ENCODE assay signal across 13 cellular contexts in the genomic region with DNA sequence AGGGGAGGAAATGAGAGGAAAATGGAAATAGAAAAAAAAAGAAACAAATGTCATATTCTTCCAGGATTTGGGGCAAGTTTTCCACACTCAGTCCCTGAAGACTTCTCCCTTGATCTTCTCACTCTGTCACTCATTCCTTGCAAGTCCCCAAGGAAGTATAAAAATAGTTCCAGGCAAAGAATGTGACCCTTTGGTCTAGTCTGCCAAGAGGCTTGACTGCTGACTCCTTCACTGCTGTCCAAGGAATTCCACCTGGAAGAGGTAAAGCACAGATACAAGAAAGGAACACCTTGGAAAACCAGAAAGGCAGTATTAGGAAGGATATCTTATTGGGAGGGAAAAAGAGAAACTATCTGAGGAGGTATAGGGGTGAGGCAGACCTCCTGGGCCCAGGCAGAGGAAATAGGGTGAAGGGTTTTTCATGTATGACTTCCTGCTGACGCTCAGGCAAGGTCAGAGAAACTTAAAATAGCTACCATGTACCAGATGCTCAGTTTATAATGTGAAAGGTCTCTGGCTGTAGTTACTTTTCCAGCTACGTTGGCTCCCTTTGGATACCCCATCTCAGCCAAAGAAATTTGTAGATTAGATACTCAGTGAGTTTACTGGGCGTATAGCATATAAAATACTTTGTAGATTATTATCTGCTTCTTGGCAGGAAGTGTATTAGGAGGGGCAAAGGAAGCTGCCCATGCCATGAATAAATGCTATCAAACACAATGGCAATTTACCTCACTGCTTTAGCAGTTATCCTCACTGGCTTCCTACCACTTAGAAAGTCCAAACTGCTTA. TPM values are rescaled to one million over a fixed set of nuclear protein-coding genes. Genes with fewer than 3 reads are reported as not detected.
DNase-seq lines count a peak whose midpoint lies in the region; ATAC-seq and TF ChIP-seq lines count a peak whose summit lies in the region.
"Had no signal": no experiment of that assay in that cellular context is flagged by ENCODE, and none has a peak within 500 bp of the region (broad histone marks: within the 10 kb centered on the region; RNA-seq: fewer than 3 reads in every experiment).

No MANE protein-coding gene starts in this region.

- H3K79me2 ChIP-seq in Loucy (ENCODE audit: insufficient read depth, low read length) (no peaks in the 10 kb centered on the region), GM23248 (ENCODE audit: insufficient read depth) (no peaks in the 10 kb centered on the region)

- H3K27ac Mint-ChIP-seq in Calu3 (ENCODE audit: unreplicated experiment) = peak overlapping the region; percentile 3
- H3K27ac Mint-ChIP-seq in natural killer cell treated with Interleukin-12 subunit alpha and Interleukin-12 subunit beta and Interleukin-15 and Interleukin-18, amount 100 ng/mL, for 72 hours = peak overlapping the region; percentile 14 to 32
- H3K27ac Mint-ChIP-seq: nephron progenitor cell; T-helper 1 cell treated with Interleukin-12 subunit alpha and Interleukin-12 subunit beta and Interleukin-4 antibody, amounts not matched to agents 30 μg/mL and 1 μg/mL, for 36 hours had no signal

- CTCF ChIA-PET in Calu3 (lab: Charles Lee) = no interaction called here

- H3F3A ChIP-seq in Loucy (ENCODE audit: low read depth) = no peaks in the 10 kb centered on the region
- H3F3A ChIP-seq in GM23248 (ENCODE audit: insufficient read depth) = no peaks in the 10 kb centered on the region

- TF ChIP-seq CTCF in Calu3 (IDR thresholded peaks at IDR 0.05; ENCODE audit: unreplicated experiment) (no peak), Loucy (conservative IDR thresholded peaks at IDR 0.05; ENCODE audit: low read length) (no peak)

- H3K4me3 ChIP-seq in Loucy (ENCODE audit: low read length, poor library complexity, severe bottlenecking) (peak overlapping the region; percentile 62), GM23248 (no peak overlapping the region)
- H3K4me3 ChIP-seq: testis had no signal

- H3K4me2 ChIP-seq in Loucy (ENCODE audit: low read depth, low read length, poor library complexity, severe bottlenecking) (peak overlapping the region; percentile 81), GM23248 (ENCODE audit: unreplicated experiment) (no peak overlapping the region)

- DNase-seq in Calu3 = no peak
- DNase-seq in dermis blood vessel endothelial cell = peak; percentile 39
- DNase-seq in natural killer cell treated with Interleukin-12 subunit alpha and Interleukin-12 subunit beta and Interleukin-15 and Interleukin-18, amount 100 ng/mL, for 72 hours (ENCODE audit: low spot score) = no peak
- no peak for DNase-seq in GM23248
- no peak for DNase-seq in anterior cingulate cortex (lab: John Stamatoyannopoulos, UW)
- no peak for DNase-seq in NCI-H2196 treated with DMSO at 0.1 percent for 48 hours (lab: John Stamatoyannopoulos, UW; ENCODE audit: unreplicated experiment)
- no peak for DNase-seq in NCI-H524 (lab: John Stamatoyannopoulos, UW)
- DNase-seq: activated effector memory CD4-positive, alpha-beta T cell treated with Interleukin-2 at 50 U/mL for 16 hours; NCI-H1092 treated with DMSO at 0.1 percent for 48 hours; nephron progenitor cell; testis had no signal

- H3K9me2 ChIP-seq in Loucy (replicated peaks; ENCODE audit: low read depth, low read length) (no peaks in the 10 kb centered on the region), GM23248 (ENCODE audit: insufficient read depth) (no peaks in the 10 kb centered on the region)

- H3K9ac ChIP-seq in Loucy (ENCODE audit: low read depth, low read length, poor library complexity, severe bottlenecking) (peak overlapping the region; percentile 67), GM23248 (no peak overlapping the region)

- ATAC-seq in natural killer cell treated with Interleukin-12 subunit alpha and Interleukin-12 subunit beta and Interleukin-15 and Interleukin-18, amount 100 ng/mL, for 72 hours = no peak

- no peaks in the 10 kb centered on the region for H3K27me3 ChIP-seq in Loucy (ENCODE audit: insufficient read depth, low read length, poor library complexity, severe bottlenecking)
- no peaks in the 10 kb centered on the region for H3K27me3 ChIP-seq in GM23248 (replicated peaks; ENCODE audit: insufficient read depth)
- H3K27me3 ChIP-seq: testis had no signal

- no peaks in the 10 kb centered on the region for H3K36me3 Mint-ChIP-seq in Calu3 (ENCODE audit: insufficient read depth, unreplicated experiment)
- no peaks in the 10 kb centered on the region for H3K36me3 Mint-ChIP-seq in natural killer cell treated with Interleukin-12 subunit alpha and Interleukin-12 subunit beta and Interleukin-15 and Interleukin-18, amount 100 ng/mL, for 72 hours

- no peak overlapping the region for H3K4me3 Mint-ChIP-seq in Calu3 (ENCODE audit: low read depth, unreplicated experiment)
- peak overlapping the region; percentile 3 for H3K4me3 Mint-ChIP-seq in natural killer cell treated with Interleukin-12 subunit alpha and Interleukin-12 subunit beta and Interleukin-15 and Interleukin-18, amount 100 ng/mL, for 72 hours
- H3K4me3 Mint-ChIP-seq: nephron progenitor cell; T-helper 1 cell treated with Interleukin-12 subunit alpha and Interleukin-12 subunit beta and Interleukin-4 antibody, amounts not matched to agents 30 μg/mL and 1 μg/mL, for 36 hours had no signal

- no TSS peak for BruUV-seq in Calu3 (replicated peaks; lab: Mats Ljungman, UMichigan)

- H2AFZ ChIP-seq in Loucy (ENCODE audit: low read length) = peak overlapping the region; percentile 52; the same call in 1 of the 2 replicates
- no peak overlapping the region for H2AFZ ChIP-seq in GM23248

- intact Hi-C loops in Calu3 (cut with micrococcal nuclease; ENCODE audit: unreplicated experiment) = loop anchor here (10.0 kb wide), 1 partner anchor 52 kb away; no protein-coding TSS in a partner anchor

- no peak overlapping the region for H3K27ac ChIP-seq in GM23248

- in situ Hi-C loops in GM23248 (cut with MboI) = no loop called here

- no peaks in the 10 kb centered on the region for H3K9me3 Mint-ChIP-seq in Calu3 (ENCODE audit: low read depth, unreplicated experiment)
- H3K9me3 Mint-ChIP-seq in natural killer cell treated with Interleukin-12 subunit alpha and Interleukin-12 subunit beta and Interleukin-15 and Interleukin-18, amount 100 ng/mL, for 72 hours = peaks cover 2% of the 10 kb centered on the region
- H3K9me3 Mint-ChIP-seq: nephron progenitor cell; T-helper 1 cell treated with Interleukin-12 subunit alpha and Interleukin-12 subunit beta and Interleukin-4 antibody, amounts not matched to agents 30 μg/mL and 1 μg/mL, for 36 hours had no signal

- H3K36me3 ChIP-seq in Loucy (ENCODE audit: insufficient read depth, low read length) (no peaks in the 10 kb centered on the region), GM23248 (ENCODE audit: low read depth) (no peaks in the 10 kb centered on the region)

- H4K20me1 ChIP-seq in Loucy (ENCODE audit: insufficient read depth, low read length, poor library complexity, severe bottlenecking) (no peaks in the 10 kb centered on the region), GM23248 (ENCODE audit: insufficient read depth) (no peaks in the 10 kb centered on the region)

- H3K4me1 Mint-ChIP-seq in Calu3 (ENCODE audit: low read depth, unreplicated experiment) = peaks cover 24% of the 10 kb centered on the region
- peaks cover 20 to 21% of the 10 kb centered on the region in 2 donors for H3K4me1 Mint-ChIP-seq in natural killer cell treated with Interleukin-12 subunit alpha and Interleukin-12 subunit beta and Interleukin-15 and Interleukin-18, amount 100 ng/mL, for 72 hours (ENCODE audit: low read depth in 2 of 2)

- no peaks in the 10 kb centered on the region for H3K9me3 ChIP-seq in Loucy (ENCODE audit: insufficient read depth, low read depth, low read length)
- H3K9me3 ChIP-seq in GM23248 (ENCODE audit: low read depth) = no peaks in the 10 kb centered on the region
- H3K9me3 ChIP-seq: testis had no signal

- H3K4me1 ChIP-seq in Loucy (ENCODE audit: insufficient read depth, low read length, poor library complexity, severe bottlenecking) = peaks cover 58% of the 10 kb centered on the region
- H3K4me1 ChIP-seq in GM23248 (ENCODE audit: insufficient read depth) = peaks cover 4% of the 10 kb centered on the region
- H3K4me1 ChIP-seq: testis had no signal

- no peaks in the 10 kb centered on the region for H3K27me3 Mint-ChIP-seq in Calu3 (ENCODE audit: unreplicated experiment)
- peaks cover 0 to 2% of the 10 kb centered on the region in 2 donors for H3K27me3 Mint-ChIP-seq in natural killer cell treated with Interleukin-12 subunit alpha and Interleukin-12 subunit beta and Interleukin-15 and Interleukin-18, amount 100 ng/mL, for 72 hours

- WGBS in GM23248 (ENCODE audit: low coverage in 1 of 2, low lambda C conversion rate in 2 of 2, missing lambda C conversion rate in 2 of 2), 2 experiments = 44 to 60% methylated on average over 3 of the region's 3 CpGs

RNA-seq across cellular contexts. Expression of a gene that starts 2.0 kb away (rescaled TPM):
- total RNA-seq in Calu3 (2022) (not detected in 2 replicates), dermis blood vessel endothelial cell (under 0.01 and 0.33 TPM in 2 replicates)
- not detected for total RNA-seq in natural killer cell treated with Interleukin-12 subunit alpha and Interleukin-12 subunit beta and Interleukin-15 and Interleukin-18, amount 100 ng/mL, for 72 hours
- total RNA-seq in GM23248 (2014; rRNA removed; shearing (Covaris generic)) = 2.3 and 3.2 TPM in 2 replicates
- polyA plus RNA-seq in GM23248 (2016; fragmentation: Nextera tagmentation; extraction: Ambion mirVana) = 1.8 and 1.9 TPM in 2 replicates
